ENCODE assay signal across 15 cellular contexts in the genomic region with DNA sequence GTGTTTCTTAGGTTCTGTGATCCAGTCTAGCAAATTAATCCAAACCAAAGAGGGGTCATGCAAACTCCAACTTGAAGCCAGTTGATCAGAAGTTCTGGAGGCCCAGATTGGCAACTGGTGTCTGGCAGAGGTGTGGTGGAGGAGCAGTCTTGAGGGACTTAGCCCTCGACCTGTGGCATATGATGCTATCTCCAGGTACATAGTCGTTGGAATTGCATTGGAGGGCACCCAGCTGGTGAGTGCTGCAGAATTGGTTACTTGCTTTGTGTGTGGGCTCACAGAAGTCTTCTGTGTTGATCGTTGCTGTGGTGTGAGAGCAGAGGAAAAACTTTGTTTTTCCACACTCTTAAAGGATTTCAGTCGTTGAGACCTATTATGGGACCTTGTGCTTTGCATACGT. TPM values are rescaled to one million over a fixed set of nuclear protein-coding genes. Genes with fewer than 3 reads are reported as not detected.
DNase-seq lines count a peak whose midpoint lies in the region; ATAC-seq and TF ChIP-seq lines count a peak whose summit lies in the region.
"Had no signal": no experiment of that assay in that cellular context is flagged by ENCODE, and none has a peak within 500 bp of the region (broad histone marks: within the 10 kb centered on the region; RNA-seq: fewer than 3 reads in every experiment).

No MANE protein-coding gene starts in this region.

- H3K36me3 Mint-ChIP-seq in activated CD8-positive, alpha-beta T cell treated with anti-CD3 and anti-CD28 coated beads, Interleukin-2, amount 10 ng/mL, durations not matched to agents 7 days and 5 days (ENCODE audit: low read depth), result peaks cover 50% of the 10 kb centered on the region
- peaks cover 47% of the 10 kb centered on the region for H3K36me3 Mint-ChIP-seq in activated CD8-positive, alpha-beta T cell treated with anti-CD3 and anti-CD28 coated beads for 36 hours (ENCODE audit: low read depth)
- no peaks in the 10 kb centered on the region for H3K36me3 Mint-ChIP-seq in chondrocyte (ENCODE audit: low read depth)

- peaks cover 99% of the 10 kb centered on the region for H3K79me2 ChIP-seq in osteoblast (ENCODE audit: insufficient read depth, low read length)

- H3K27ac ChIP-seq in osteoblast (ENCODE audit: low read depth, low read length) (peak overlapping the region; percentile 56), upper lobe of right lung (no peak overlapping the region)
- H3K27ac ChIP-seq: uterus had no signal

- CTCF ChIA-PET in activated CD8-positive, alpha-beta T cell treated with anti-CD3 and anti-CD28 coated beads, Interleukin-2, amount 10 ng/mL, durations not matched to agents 7 days and 5 days (lab: Charles Lee), result no interaction called here
- CTCF ChIA-PET in activated CD8-positive, alpha-beta T cell treated with anti-CD3 and anti-CD28 coated beads for 36 hours (lab: Charles Lee), result no interaction called here

- H3K4me3 ChIP-seq in osteoblast (ENCODE audit: insufficient read depth, low read length), result no peak overlapping the region
- H3K4me3 ChIP-seq in upper lobe of right lung, result no peak overlapping the region
- H3K4me3 ChIP-seq: uterus had no signal

- H3K36me3 ChIP-seq in osteoblast (ENCODE audit: insufficient read depth, low read length) (peaks cover 5% of the 10 kb centered on the region), upper lobe of right lung (peaks cover 7% of the 10 kb centered on the region)
- H3K36me3 ChIP-seq: uterus had no signal

- intact Hi-C loops in activated CD8-positive, alpha-beta T cell treated with anti-CD3 and anti-CD28 coated beads for 36 hours (cut with micrococcal nuclease), result no loop called here
- intact Hi-C loops in upper lobe of right lung (cut with DNase I), result no loop called here

- H3K27me3 Mint-ChIP-seq in activated CD8-positive, alpha-beta T cell treated with anti-CD3 and anti-CD28 coated beads, Interleukin-2, amount 10 ng/mL, durations not matched to agents 7 days and 5 days (ENCODE audit: low read depth), result no peaks in the 10 kb centered on the region
- no peaks in the 10 kb centered on the region for H3K27me3 Mint-ChIP-seq in activated CD8-positive, alpha-beta T cell treated with anti-CD3 and anti-CD28 coated beads for 36 hours
- H3K27me3 Mint-ChIP-seq in chondrocyte (ENCODE audit: low read depth), result no peaks in the 10 kb centered on the region

- POLR2A ChIA-PET in activated CD8-positive, alpha-beta T cell treated with anti-CD3 and anti-CD28 coated beads, Interleukin-2, amount 10 ng/mL, durations not matched to agents 7 days and 5 days (lab: Charles Lee), result no interaction called here
- POLR2A ChIA-PET in activated CD8-positive, alpha-beta T cell treated with anti-CD3 and anti-CD28 coated beads for 36 hours (lab: Charles Lee), result interaction anchor here (0.6 kb wide), 1 partner anchor 11 kb away, joined by 3 read pairs; no protein-coding TSS in a partner anchor

- H3K27me3 ChIP-seq in osteoblast (ENCODE audit: insufficient read depth, low read length) (no peaks in the 10 kb centered on the region), upper lobe of right lung (no peaks in the 10 kb centered on the region)
- H3K27me3 ChIP-seq: uterus had no signal

- no peak overlapping the region for H2AFZ ChIP-seq in osteoblast (ENCODE audit: low read length)

- no peaks in the 10 kb centered on the region for H3K9me3 Mint-ChIP-seq in activated CD8-positive, alpha-beta T cell treated with anti-CD3 and anti-CD28 coated beads, Interleukin-2, amount 10 ng/mL, durations not matched to agents 7 days and 5 days (ENCODE audit: insufficient read depth)
- H3K9me3 Mint-ChIP-seq in activated CD8-positive, alpha-beta T cell treated with anti-CD3 and anti-CD28 coated beads for 36 hours, result no peaks in the 10 kb centered on the region
- no peaks in the 10 kb centered on the region for H3K9me3 Mint-ChIP-seq in chondrocyte (ENCODE audit: low read depth)

- H4K20me1 ChIP-seq in osteoblast (ENCODE audit: insufficient read depth, low read length), result peaks cover 88% of the 10 kb centered on the region

- H3K27ac Mint-ChIP-seq in activated CD8-positive, alpha-beta T cell treated with anti-CD3 and anti-CD28 coated beads, Interleukin-2, amount 10 ng/mL, durations not matched to agents 7 days and 5 days, result peak overlapping the region; percentile 58
- H3K27ac Mint-ChIP-seq in activated CD8-positive, alpha-beta T cell treated with anti-CD3 and anti-CD28 coated beads for 36 hours, result no peak overlapping the region
- H3K27ac Mint-ChIP-seq in chondrocyte (ENCODE audit: unreplicated experiment), result peak overlapping the region; percentile 23

- H3K9me3 ChIP-seq in osteoblast (ENCODE audit: low read depth, low read length) (no peaks in the 10 kb centered on the region), upper lobe of right lung (no peaks in the 10 kb centered on the region)
- H3K9me3 ChIP-seq: uterus had no signal

- peak; percentile 29 for ATAC-seq in activated CD8-positive, alpha-beta T cell treated with anti-CD3 and anti-CD28 coated beads, Interleukin-2, amount 10 ng/mL, durations not matched to agents 7 days and 5 days
- ATAC-seq in activated CD8-positive, alpha-beta T cell treated with anti-CD3 and anti-CD28 coated beads for 36 hours, result no peak
- peak; percentile 39 for ATAC-seq in HG02885 (IDR thresholded peaks at IDR 0.05; ENCODE audit: poor library complexity, unreplicated experiment)
- ATAC-seq in upper lobe of right lung, result no peak
- ATAC-seq: HCT116 had no signal

- peaks cover 72% of the 10 kb centered on the region for H3K4me1 ChIP-seq in osteoblast (ENCODE audit: insufficient read depth, low read length)
- H3K4me1 ChIP-seq in upper lobe of right lung, result peaks cover 94% of the 10 kb centered on the region

- no peak for DNase-seq in activated CD8-positive, alpha-beta T cell treated with anti-CD3 and anti-CD28 coated beads, Interleukin-2, amount 10 ng/mL, durations not matched to agents 7 days and 5 days
- no peak for DNase-seq in activated CD8-positive, alpha-beta T cell treated with anti-CD3 and anti-CD28 coated beads for 36 hours
- no peak for DNase-seq in chondrocyte (ENCODE audit: low spot score)
- no peak for DNase-seq in osteoblast (ENCODE audit: insufficient read length, low spot score, missing footprints)
- DNase-seq in upper lobe of right lung, result no peak
- no peak for DNase-seq in NCI-H187 treated with DMSO at 0.1 percent for 48 hours (lab: John Stamatoyannopoulos, UW)
- DNase-seq in SHP77 (lab: John Stamatoyannopoulos, UW), result no peak
- DNase-seq: activated CD4-positive, alpha-beta T cell treated with anti-CD3 and anti-CD28 coated beads, Interleukin-2, amount 50 U/mL, for 4 hours; aorta; DMS79 treated with DMSO at 0.1 percent for 48 hours; effector CD4-positive, alpha-beta T cell; NCI-H146; uterus had no signal

- peaks cover 63% of the 10 kb centered on the region for H3K4me1 Mint-ChIP-seq in activated CD8-positive, alpha-beta T cell treated with anti-CD3 and anti-CD28 coated beads, Interleukin-2, amount 10 ng/mL, durations not matched to agents 7 days and 5 days (ENCODE audit: low read depth)
- peaks cover 71% of the 10 kb centered on the region for H3K4me1 Mint-ChIP-seq in activated CD8-positive, alpha-beta T cell treated with anti-CD3 and anti-CD28 coated beads for 36 hours (ENCODE audit: low read depth)
- peaks cover 74% of the 10 kb centered on the region for H3K4me1 Mint-ChIP-seq in chondrocyte (ENCODE audit: low read depth)

- no peak for TF ChIP-seq CTCF in activated CD8-positive, alpha-beta T cell treated with anti-CD3 and anti-CD28 coated beads for 36 hours (IDR thresholded peaks at IDR 0.05)
- TF ChIP-seq CTCF in chondrocyte (IDR thresholded peaks at IDR 0.05), result no peak
- TF ChIP-seq CTCF in osteoblast (IDR thresholded peaks at IDR 0.05; ENCODE audit: extremely low read depth, low read depth, low read length), result no peak
- TF ChIP-seq CTCF in upper lobe of right lung (IDR thresholded peaks at IDR 0.05), result no peak

- peak overlapping the region; percentile 37 for H3K4me2 ChIP-seq in osteoblast (ENCODE audit: insufficient read depth, low read length)

- H3K4me3 Mint-ChIP-seq in activated CD8-positive, alpha-beta T cell treated with anti-CD3 and anti-CD28 coated beads, Interleukin-2, amount 10 ng/mL, durations not matched to agents 7 days and 5 days, result no peak overlapping the region
- no peak overlapping the region for H3K4me3 Mint-ChIP-seq in activated CD8-positive, alpha-beta T cell treated with anti-CD3 and anti-CD28 coated beads for 36 hours
- no peak overlapping the region for H3K4me3 Mint-ChIP-seq in chondrocyte (ENCODE audit: unreplicated experiment)

RNA-seq across cellular contexts. Expression of gene PANK2, which starts 7.7 kb away (rescaled TPM):
- total RNA-seq in activated CD8-positive, alpha-beta T cell treated with anti-CD3 and anti-CD28 coated beads, Interleukin-2, amount 10 ng/mL, durations not matched to agents 7 days and 5 days, result 10 to 100 TPM; 73.1 to 74.4 TPM
- 10 to 100 TPM; 47.6 to 50.3 TPM for total RNA-seq in activated CD8-positive, alpha-beta T cell treated with anti-CD3 and anti-CD28 coated beads for 36 hours
- total RNA-seq in chondrocyte (38.2 to 45.3 TPM (median 39.7 TPM) in 3 replicates), osteoblast (57.2 and 60.4 TPM in 2 replicates), upper lobe of right lung (37.6 TPM)

RNA-seq across cellular contexts. Expression of gene MAVS, which starts 50.2 kb away (rescaled TPM):
- total RNA-seq in activated CD8-positive, alpha-beta T cell treated with anti-CD3 and anti-CD28 coated beads, Interleukin-2, amount 10 ng/mL, durations not matched to agents 7 days and 5 days, result 10 to 100 TPM; 29.7 TPM
- total RNA-seq in activated CD8-positive, alpha-beta T cell treated with anti-CD3 and anti-CD28 coated beads for 36 hours, result 10 to 100 TPM; 17.0 to 17.5 TPM
- total RNA-seq in chondrocyte, result 37.9 to 41.6 TPM (median 38.8 TPM) in 3 replicates
- 32.1 and 32.2 TPM in 2 replicates for total RNA-seq in osteoblast
- 41.5 TPM for total RNA-seq in upper lobe of right lung

Comparison
In these comparisons a context has a peak if more than half of its experiments do, and no peak if none do; other contexts are left out.
1. ATAC-seq: peak in activated CD8-positive, alpha-beta T cell treated with anti-CD3 and anti-CD28 coated beads, Interleukin-2, amount 10 ng/mL, durations not matched to agents 7 days and 5 days (single experiment) and HG02885 (single experiment); none in activated CD8-positive, alpha-beta T cell treated with anti-CD3 and anti-CD28 coated beads for 36 hours (single experiment) and upper lobe of right lung (single experiment).